In genomic region chr3:113660901-113661300, GRCh38 we compare ENCODE assay signal across 18 cellular contexts. TPM values are rescaled to one million over a fixed set of nuclear protein-coding genes. Genes with fewer than 3 reads are reported as not detected.
DNase-seq lines count a peak whose midpoint lies in the region; ATAC-seq and TF ChIP-seq lines count a peak whose summit lies in the region.
"Had no signal": no experiment of that assay in that cellular context is flagged by ENCODE, and none has a peak within 500 bp of the region (broad histone marks: within the 10 kb centered on the region; RNA-seq: fewer than 3 reads in every experiment).

No MANE protein-coding gene starts in this region.

- H3K27me3 ChIP-seq in left ventricle myocardium inferior (ENCODE audit: low read depth): no peaks in the 10 kb centered on the region
- no peaks in the 10 kb centered on the region for H3K27me3 ChIP-seq in gastrocnemius medialis
- H3K27me3 ChIP-seq in thyroid gland: no peaks in the 10 kb centered on the region

- peak in 1 of 2 donors; percentile 15 for TF ChIP-seq POLR2A in gastrocnemius medialis (IDR thresholded peaks at IDR 0.05)
- no peak for TF ChIP-seq POLR2A in thyroid gland (IDR thresholded peaks at IDR 0.05)

- H3K27ac ChIP-seq in left ventricle myocardium inferior (replicated peaks) (peak overlapping the region; percentile 80), gastrocnemius medialis (peak overlapping the region; percentile 86 to 89 (median 88)), thyroid gland (no peak overlapping the region)
- H3K27ac ChIP-seq: parathyroid adenoma had no signal

- ATAC-seq in gastrocnemius medialis (peak; percentile 97 to 98), GM19395 (IDR thresholded peaks at IDR 0.05; ENCODE audit: unreplicated experiment) (no peak), GM21515 (IDR thresholded peaks at IDR 0.05; ENCODE audit: unreplicated experiment) (no peak)

- peak; percentile 79 for DNase-seq in HCEC 1CT
- DNase-seq in RPMI7951 (ENCODE audit: low read depth): peak; percentile 59
- DNase-seq in left ventricle myocardium inferior: no peak
- peak; percentile 76 to 88 for DNase-seq in gastrocnemius medialis
- DNase-seq in thyroid gland: no peak
- DNase-seq in stimulated activated CD4-positive, alpha-beta T cell treated with anti-CD3 and anti-CD28 coated beads, Interleukin-1b, Interleukin-23, amount 100 ng/mL, for 48 hours: no peak
- DNase-seq: activated CD4-positive, alpha-beta T cell treated with anti-CD3 and anti-CD28 coated beads for 48 hours; activated T-cell treated with anti-CD3 and anti-CD28 coated beads, Interleukin-2, amount 50 U/mL, for 48 hours; dermis blood vessel endothelial cell; immature natural killer cell; midbrain; NCI-H1105; NCI-H526 treated with DMSO at 0.1 percent for 48 hours; RPMI8226; stimulated activated CD4-positive, alpha-beta T cell treated with anti-CD3 and anti-CD28 coated beads, Interleukin-2, amount 100 ng/mL, for 48 hours had no signal

- H3K4me1 ChIP-seq in left ventricle myocardium inferior: peaks cover 40% of the 10 kb centered on the region
- H3K4me1 ChIP-seq in gastrocnemius medialis: peaks cover 44 to 71% of the 10 kb centered on the region in 2 donors
- no peaks in the 10 kb centered on the region for H3K4me1 ChIP-seq in thyroid gland
- H3K4me1 ChIP-seq: parathyroid adenoma had no signal

- peak overlapping the region; percentile 1 for H3K4me3 ChIP-seq in left ventricle myocardium inferior
- peak overlapping the region in 3 of 4 donors; percentile 18 to 29 (median 19) for H3K4me3 ChIP-seq in gastrocnemius medialis
- H3K4me3 ChIP-seq in thyroid gland (replicated peaks in 1 of 3): no peak overlapping the region

- H3K9me3 ChIP-seq in left ventricle myocardium inferior (replicated peaks) (no peaks in the 10 kb centered on the region), gastrocnemius medialis (no peaks in the 10 kb centered on the region), thyroid gland (no peaks in the 10 kb centered on the region)

- in situ Hi-C loops in gastrocnemius medialis (cut with MboI; ENCODE audit: low sequenced_read_pairs in 4 of 4): no loop called here

- 94 to 96% methylated on average over 4 of the region's 4 CpGs for WGBS in thyroid gland, 2 donors

- TF ChIP-seq CTCF in left ventricle myocardium inferior (IDR thresholded peaks at IDR 0.05; ENCODE audit: borderline replicate concordance): no peak
- TF ChIP-seq CTCF in gastrocnemius medialis (IDR thresholded peaks at IDR 0.05 in 4 of 5, conservative IDR thresholded peaks at IDR 0.05 in 1 of 5): no peak
- TF ChIP-seq CTCF in thyroid gland (IDR thresholded peaks at IDR 0.05): no peak

- intact Hi-C loops in left ventricle myocardium inferior (cut with micrococcal nuclease): no loop called here
- intact Hi-C loops in gastrocnemius medialis (cut with DNase I; ENCODE audit: low total_unique reads): loop anchor here (2.0 kb wide), 2 partner anchors 36 to 86 kb away; partner anchors contain the start of genes ATP6V1A, NAA50 and USF3
- intact Hi-C loops in thyroid gland (cut with DNase I): no loop called here

- H3K36me3 ChIP-seq in left ventricle myocardium inferior: peaks cover 67% of the 10 kb centered on the region
- peaks cover 0 to 40% of the 10 kb centered on the region in 2 donors for H3K36me3 ChIP-seq in gastrocnemius medialis
- peaks cover 17% of the 10 kb centered on the region in 2 donors for H3K36me3 ChIP-seq in thyroid gland

RNA-seq across cellular contexts. Expression of gene USF3, which starts 35.5 kb away (rescaled TPM):
- total RNA-seq in RPMI7951 (2014; rRNA removed; shearing (Covaris generic)): 6.2 and 10.6 TPM in 2 replicates
- total RNA-seq in left ventricle myocardium inferior: 13.4 TPM
- 10 to 100 TPM; 35.7 to 49.6 (median 40.1) TPM for total RNA-seq in gastrocnemius medialis
- total RNA-seq in thyroid gland: 10 to 100 TPM; 21.4 to 33.4 (median 26.3) TPM

Comparison
In these comparisons a context has a peak if more than half of its experiments do, and no peak if none do; other contexts are left out.
1. DNase-seq: peak in HCEC 1CT (single experiment), RPMI7951 (single experiment) and gastrocnemius medialis (2 of 2); none in left ventricle myocardium inferior (single experiment), thyroid gland (0 of 2) and stimulated activated CD4-positive, alpha-beta T cell treated with anti-CD3 and anti-CD28 coated beads, Interleukin-1b, Interleukin-23, amount 100 ng/mL, for 48 hours (single experiment).
2. H3K27ac ChIP-seq: peak in left ventricle myocardium inferior (single experiment) and gastrocnemius medialis (4 of 4); none in thyroid gland (0 of 3).
3. H3K4me3 ChIP-seq: peak in left ventricle myocardium inferior (single experiment) and gastrocnemius medialis (3 of 4); none in thyroid gland (0 of 3).
4. ATAC-seq: peak in gastrocnemius medialis (2 of 2); none in GM19395 (single experiment) and GM21515 (single experiment).